In genomic region chr11:23010790-23011340, GRCh38 we compare ENCODE assay signal across 19 cellular contexts.
"Had no signal": no experiment of that assay in that cellular context is flagged by ENCODE, and none has a peak within 500 bp of the region (broad histone marks: within the 10 kb centered on the region; RNA-seq: fewer than 3 reads in every experiment).

No MANE protein-coding gene starts in this region.

- H3K4me1 Mint-ChIP-seq: naive B cell, nephron progenitor cell had no signal

- H3K4me1 ChIP-seq: heart left ventricle, left lung, psoas muscle, sigmoid colon, tibial nerve, upper lobe of right lung, vagina had no signal

- H3K36me3 Mint-ChIP-seq: naive B cell had no signal

- H3K9me3 ChIP-seq: heart left ventricle, left lung, psoas muscle, sigmoid colon, upper lobe of right lung, vagina had no signal

- H3K27ac Mint-ChIP-seq: naive B cell, nephron progenitor cell had no signal

- H3K4me3 Mint-ChIP-seq: naive B cell, nephron progenitor cell had no signal

- H3K36me3 ChIP-seq: heart left ventricle, left lung, sigmoid colon, tibial nerve, upper lobe of right lung, vagina had no signal

- H3K27me3 Mint-ChIP-seq: naive B cell had no signal

- ATAC-seq: esophagus mucosa, heart left ventricle, left lung, psoas muscle, upper lobe of right lung had no signal

- DNase-seq: effector memory CD4-positive, alpha-beta T cell; heart left ventricle; hypothalamus; kidney glomerular epithelial cell; left lung; mesenchymal stem cell; midbrain; naive B cell; nephron progenitor cell; psoas muscle; sigmoid colon; stimulated activated CD4-positive, alpha-beta T cell treated with anti-CD3 and anti-CD28 coated beads, Interleukin-12 subunit alpha, Interleukin-12 subunit beta, amount 100 ng/mL, for 4 hours; stimulated activated naive CD4-positive, alpha-beta T cell treated with Interleukin-2 at 50 U/mL for 16 hours; upper lobe of right lung had no signal

- H3K27me3 ChIP-seq: heart left ventricle, left lung, sigmoid colon, tibial nerve, upper lobe of right lung, vagina had no signal

- H3K4me3 ChIP-seq: heart left ventricle, left lung, lung, psoas muscle, sigmoid colon, skin epidermis, tibial nerve, upper lobe of right lung, vagina had no signal

- H3K27ac ChIP-seq: heart left ventricle, left lung, psoas muscle, sigmoid colon, skin epidermis, tibial nerve, upper lobe of right lung, vagina had no signal
